Comparison of ENCODE assay signal across 9 cellular contexts in the genomic region with DNA sequence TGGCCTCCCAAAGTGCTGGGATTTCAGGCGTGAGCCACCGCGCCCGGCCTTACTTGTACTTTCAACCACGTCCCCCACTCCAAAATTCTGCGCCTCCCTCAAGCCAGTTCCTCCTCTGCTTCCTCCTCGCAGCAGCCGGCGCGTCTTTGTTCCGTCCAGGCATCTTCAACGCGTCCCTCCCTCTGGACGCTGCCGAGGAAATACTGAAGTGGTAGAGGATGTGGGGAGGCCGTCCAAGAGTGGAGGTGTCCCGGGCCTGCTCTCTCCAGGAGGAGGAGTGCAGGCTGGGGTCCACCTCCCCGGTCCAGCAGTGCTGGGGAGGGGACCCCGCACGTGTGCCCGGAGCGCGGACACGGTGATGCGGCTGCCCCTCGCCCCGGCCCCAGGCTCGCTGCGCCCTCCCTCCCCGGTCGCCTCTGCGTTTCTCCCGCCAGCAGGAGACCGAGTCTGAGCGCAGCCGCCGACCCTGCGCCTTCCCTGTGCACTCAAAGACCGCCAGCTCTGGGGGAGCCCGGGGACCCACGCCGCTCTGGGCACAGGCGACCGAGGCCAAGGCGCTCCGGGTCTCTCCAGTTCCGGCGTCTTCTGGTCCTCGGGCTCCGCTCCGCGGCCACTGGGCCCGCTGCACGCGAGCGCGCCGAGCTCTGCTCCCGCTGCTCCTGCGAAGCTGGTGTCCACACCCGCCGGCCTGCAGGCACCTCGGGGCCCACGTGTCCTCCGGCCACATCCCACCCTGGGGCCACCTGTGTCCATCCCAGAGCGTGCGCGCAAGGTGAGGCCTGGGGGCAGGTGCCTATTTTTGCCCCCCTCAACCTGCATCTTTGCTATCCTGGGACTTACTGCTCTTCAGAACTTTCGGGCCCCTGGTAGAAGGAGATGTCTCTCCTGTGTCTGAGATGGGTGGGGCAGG. TPM values are rescaled to one million over a fixed set of nuclear protein-coding genes. Genes with fewer than 3 reads are reported as not detected.
DNase-seq lines count a peak whose midpoint lies in the region; ATAC-seq, FAIRE-seq and TF ChIP-seq lines count a peak whose summit lies in the region.
"Had no signal": no experiment of that assay in that cellular context is flagged by ENCODE, and none has a peak within 500 bp of the region (broad histone marks: within the 10 kb centered on the region; RNA-seq: fewer than 3 reads in every experiment).

No MANE protein-coding gene starts in this region.

- peak overlapping the region; percentile 52 for H3K56ac ChIP-seq in H1 (replicated peaks; ENCODE audit: insufficient read length, low read depth, low read length)

- TF ChIP-seq EP300 in H1 (IDR thresholded peaks at IDR 0.05; ENCODE audit: borderline replicate concordance in 1 of 2, low read depth in 2 of 2, low read length in 2 of 2) = no peak

- H3K4me1 ChIP-seq in H1 (replicated peaks in 1 of 4; ENCODE audit: control insufficient read depth in 3 of 4, insufficient read depth in 4 of 4, low read length in 3 of 4) = peaks cover 0 to 3% (median 2%) of the 10 kb centered on the region in 4 experiments; a peak in 3 of 7 replicates

- CTCF ChIA-PET in H1 (lab: Charles Lee; ENCODE audit: partially characterized antibody) = interaction anchor here (0.6 to 2.1 kb wide), 7 partner anchors 12 to 91 kb away, joined by 3 to 10 read pairs (median 4); no protein-coding TSS in a partner anchor

- peak overlapping the region; percentile 2; the same call in 1 of the 2 replicates for H3K18ac ChIP-seq in H1 (ENCODE audit: extremely low read depth, low read length)

- no peak for ATAC-seq in GM18861 (IDR thresholded peaks at IDR 0.05; ENCODE audit: unreplicated experiment)
- ATAC-seq in GM19463 (IDR thresholded peaks at IDR 0.05; ENCODE audit: unreplicated experiment) = no peak

- peak overlapping the region; percentile 36 to 65 (median 46); a peak in 6 of 7 replicates for H3K9ac ChIP-seq in H1 (replicated peaks in 1 of 4; ENCODE audit: extremely low read depth in 1 of 4, low read depth in 3 of 4, low read length in 3 of 4)

- no peak overlapping the region for H2BK15ac ChIP-seq in H1 (ENCODE audit: low read length)

- H3K9me3 ChIP-seq in H1 (ENCODE audit: insufficient read depth in 2 of 2, low read depth in 1 of 2, low read length in 1 of 2) = no peaks in the 10 kb centered on the region

- no peaks in the 10 kb centered on the region for H3K36me3 ChIP-seq in GM06990 (ENCODE audit: control insufficient read depth, insufficient read depth, low read length)
- H3K36me3 ChIP-seq in H1 (ENCODE audit: control insufficient read depth in 2 of 4, insufficient read depth in 4 of 4, low read length in 3 of 4) = no peaks in the 10 kb centered on the region

- no peak overlapping the region for H3K27ac ChIP-seq in H1 (ENCODE audit: low read depth, low read length)

- TF ChIP-seq CTCF in GM06990 (IDR thresholded peaks at IDR 0.05; ENCODE audit: insufficient read depth, low read length, poor library complexity, severe bottlenecking) = peak; percentile 52
- TF ChIP-seq CTCF in H1 (IDR thresholded peaks at IDR 0.05; ENCODE audit: control extremely low read depth in 1 of 3, insufficient read depth in 1 of 3, low read depth in 1 of 3, low read length in 3 of 3) = peak; percentile 52 to 59 (median 54)

- H3K4me3 ChIP-seq in GM06990 (replicated peaks; ENCODE audit: low read depth, low read length) (no peak overlapping the region; the same call in 1 of the 2 replicates), H1 (ENCODE audit: extremely low read depth in 1 of 4, insufficient read depth in 2 of 4, low read depth in 3 of 4, low read length in 4 of 4) (peak overlapping the region; percentile 49 to 69 (median 62))

- H2BK5ac ChIP-seq in H1 (ENCODE audit: low read depth, low read length) = no peak overlapping the region

- peak; percentile 50 for DNase-seq in GM06990 (ENCODE audit: extremely low read depth, insufficient read length)
- DNase-seq in NCI-H1930 (lab: John Stamatoyannopoulos, UW) = peak; percentile 47 to 62
- DNase-seq in activated CD4-positive, alpha-beta T cell treated with anti-CD3 and anti-CD28 coated beads, Interleukin-2, amount 50 U/mL, for 24 hours (ENCODE audit: low read depth in 1 of 2, low spot score in 1 of 2) = peak; percentile 21 to 25
- DNase-seq in H1 (ENCODE audit: low read depth in 1 of 2, low spot score in 2 of 2) = peak; percentile 31 to 83
- DNase-seq in mesenteric fat pad (ENCODE audit: low spot score) = peak; percentile 89
- peak; percentile 48 to 50 for DNase-seq in stimulated activated CD8-positive, alpha-beta memory T cell treated with anti-CD3 and anti-CD28 coated beads, Interleukin-2, amount 100 ng/mL, for 48 hours (ENCODE audit: low read depth in 2 of 2)

- TF ChIP-seq RAD21 in H1 (IDR thresholded peaks at IDR 0.05 in 1 of 2, conservative IDR thresholded peaks at IDR 0.05 in 1 of 2; ENCODE audit: low read depth in 2 of 2, low read length in 2 of 2) = peak; percentile 59 to 75

- H4K20me1 ChIP-seq in H1 (replicated peaks in 1 of 2; ENCODE audit: control insufficient read depth in 1 of 2, insufficient read depth in 2 of 2, low read length in 2 of 2) = peaks cover 0 to 3% of the 10 kb centered on the region in 2 experiments

- FAIRE-seq in H1 (lab: Jason Lieb, UNC) = no peak
- FAIRE-seq: TTC549 had no signal

- H2BK120ac ChIP-seq in H1 (replicated peaks; ENCODE audit: low read depth, low read length) = no peak overlapping the region

- H3K4me2 ChIP-seq in H1 (ENCODE audit: insufficient read depth in 1 of 2, low read depth in 2 of 2, low read length in 2 of 2) = peak overlapping the region; percentile 69 to 89

- 4% methylated on average over 59 of the region's 69 CpGs; no CpG with 5 or more reads in 1 of the 2 experiments for WGBS in H1 (ENCODE audit: extremely low coverage in 1 of 2, insufficient coverage in 1 of 2, insufficient read length in 1 of 2, insufficient replicate concordance in 2 of 2, low coverage in 1 of 2, low lambda C conversion rate in 2 of 2, missing lambda C conversion rate in 1 of 2), 2 experiments

- no peak overlapping the region for H3K23ac ChIP-seq in H1 (ENCODE audit: insufficient read length)

- H3K79me1 ChIP-seq in H1 (ENCODE audit: low read depth, low read length) = no peaks in the 10 kb centered on the region

- peak overlapping the region; percentile 73 for H4K91ac ChIP-seq in H1 (replicated peaks; ENCODE audit: insufficient read length, low read length)

- peak overlapping the region; percentile 29 for H3K4ac ChIP-seq in H1 (replicated peaks; ENCODE audit: insufficient read length, low read depth, low read length)

- peaks cover 5% of the 10 kb centered on the region for H3K23me2 ChIP-seq in H1 (ENCODE audit: low read depth, low read length)

- POLR2A ChIA-PET in H1 (lab: Charles Lee; ENCODE audit: partially characterized antibody) = interaction anchor here (1.0 to 1.7 kb wide), 2 partner anchors 9 to 12 kb away, joined by 3 to 5 read pairs; no protein-coding TSS in a partner anchor

- H2BK20ac ChIP-seq in H1 (ENCODE audit: low read length) = no peak overlapping the region

- no peak overlapping the region for H4K5ac ChIP-seq in H1 (ENCODE audit: insufficient read length, low read depth, low read length)

- no peak overlapping the region for H2AK5ac ChIP-seq in H1 (ENCODE audit: low read depth, low read length)

- H2AFZ ChIP-seq in H1 (ENCODE audit: low read length) = peak overlapping the region; percentile 94

- H3K79me2 ChIP-seq in H1 (ENCODE audit: control insufficient read depth in 1 of 2, insufficient read depth in 2 of 2, low read length in 2 of 2) = no peaks in the 10 kb centered on the region

- H4K8ac ChIP-seq in H1 (ENCODE audit: extremely low read depth, insufficient read depth, low read length) = peak overlapping the region; percentile 89; the same call in 1 of the 2 replicates

- H3K27me3 ChIP-seq in GM06990 (replicated peaks; ENCODE audit: control insufficient read depth, insufficient read depth, low read length) = no peaks in the 10 kb centered on the region; the same call in 1 of the 2 replicates
- H3K27me3 ChIP-seq in H1 (replicated peaks in 1 of 4; ENCODE audit: control insufficient read depth in 3 of 4, extremely low read depth in 1 of 4, insufficient read depth in 3 of 4, low read length in 3 of 4) = peaks cover 6 to 33% (median 26%) of the 10 kb centered on the region in 4 experiments

- H3K14ac ChIP-seq in H1 (ENCODE audit: insufficient read length) = no peak overlapping the region

- H2BK12ac ChIP-seq in H1 (ENCODE audit: low read depth, low read length) = no peak overlapping the region; the same call in 1 of the 2 replicates

- TF ChIP-seq POLR2A in H1 (IDR thresholded peaks at IDR 0.05; ENCODE audit: control extremely low read depth in 1 of 2, low read depth in 2 of 2, low read length in 2 of 2) = no peak

RNA-seq across cellular contexts. Expression of gene OSBPL7, which starts 31.7 kb away (rescaled TPM):
- total RNA-seq in H1 (2021; fragmentation: NEBNext Ultra II Directional; extraction: Animal tissue kit (Norgen Biotek cat#: 25700)) = 8.9 and 9.6 TPM in 2 replicates
- polyA plus RNA-seq in H1 (2011; rRNA removed) = 7.2 and 10.0 TPM in 2 replicates
- 7.7 TPM for polyA plus RNA-seq in H1 (2011; cell fraction: cytosol; rRNA removed)
- 67.7 TPM for polyA plus RNA-seq in H1 (2011; cell fraction: nucleus; rRNA removed)
- polyA plus RNA-seq in H1 (2012, experiment 1 of 2) = 5.0 to 11.6 TPM (median 9.2 TPM) in 4 replicates
- polyA plus RNA-seq in H1 (2012, experiment 2 of 2) = 3.7 TPM
- polyA plus RNA-seq in H1 (2013, experiment 1 of 2) = 4.4 TPM
- polyA plus RNA-seq in H1 (2013, experiment 2 of 2) = 3.6 TPM
- 7.6 and 8.1 TPM in 2 replicates for polyA minus RNA-seq in H1 (2011; rRNA and poly(A)+ RNA removed)
- 7.0 TPM for polyA minus RNA-seq in H1 (2011; cell fraction: cytosol; rRNA and poly(A)+ RNA removed)
- polyA minus RNA-seq in H1 (2011; cell fraction: nucleus; rRNA and poly(A)+ RNA removed) = 13.4 TPM
- 5.1 TPM for total RNA-seq in mesenteric fat pad

RNA-seq across cellular contexts. Expression of gene MRPL10, which starts 41.5 kb away (rescaled TPM):
- 83.0 and 85.3 TPM in 2 replicates for total RNA-seq in H1 (2021; fragmentation: NEBNext Ultra II Directional; extraction: Animal tissue kit (Norgen Biotek cat#: 25700))
- 213 and 214 TPM in 2 replicates for polyA plus RNA-seq in H1 (2011; rRNA removed)
- polyA plus RNA-seq in H1 (2011; cell fraction: cytosol; rRNA removed) = 161 TPM
- polyA plus RNA-seq in H1 (2011; cell fraction: nucleus; rRNA removed) = 129 TPM
- polyA plus RNA-seq in H1 (2012, experiment 1 of 2) = 74.1 to 133 TPM (median 98.1 TPM) in 4 replicates
- polyA plus RNA-seq in H1 (2012, experiment 2 of 2) = 86.2 TPM
- 70.3 TPM for polyA plus RNA-seq in H1 (2013, experiment 1 of 2)
- 66.8 TPM for polyA plus RNA-seq in H1 (2013, experiment 2 of 2)
- 125 and 134 TPM in 2 replicates for polyA minus RNA-seq in H1 (2011; rRNA and poly(A)+ RNA removed)
- polyA minus RNA-seq in H1 (2011; cell fraction: cytosol; rRNA and poly(A)+ RNA removed) = 61.9 TPM
- polyA minus RNA-seq in H1 (2011; cell fraction: nucleus; rRNA and poly(A)+ RNA removed) = 71.9 TPM
- 33.5 TPM for total RNA-seq in mesenteric fat pad

RNA-seq across cellular contexts. Expression of gene LRRC46, which starts 41.6 kb away (rescaled TPM):
- 0.36 TPM in 1 of 2 replicates, not detected in the other for total RNA-seq in H1 (2021; fragmentation: NEBNext Ultra II Directional; extraction: Animal tissue kit (Norgen Biotek cat#: 25700))
- 0.16 and 0.18 TPM in 2 replicates for polyA plus RNA-seq in H1 (2011; rRNA removed)
- polyA plus RNA-seq in H1 (2011; cell fraction: cytosol; rRNA removed) = 0.25 TPM
- polyA plus RNA-seq in H1 (2011; cell fraction: nucleus; rRNA removed) = 0.07 TPM
- polyA plus RNA-seq in H1 (2012, experiment 1 of 2) = 0.36 to 0.72 TPM (median 0.59 TPM) in 4 replicates
- 0.41 TPM for polyA plus RNA-seq in H1 (2012, experiment 2 of 2)
- polyA plus RNA-seq in H1 (2013, experiment 1 of 2) = 0.30 TPM
- polyA plus RNA-seq in H1 (2013, experiment 2 of 2) = 0.26 TPM
- polyA minus RNA-seq in H1 (2011; rRNA and poly(A)+ RNA removed) = 0.17 and 0.25 TPM in 2 replicates
- polyA minus RNA-seq in H1 (2011; cell fraction: cytosol; rRNA and poly(A)+ RNA removed) = not detected
- polyA minus RNA-seq in H1 (2011; cell fraction: nucleus; rRNA and poly(A)+ RNA removed) = not detected
- not detected for total RNA-seq in mesenteric fat pad

RNA-seq across cellular contexts. Expression of gene SCRN2, which starts 51.2 kb away (rescaled TPM):
- 24.4 and 27.4 TPM in 2 replicates for total RNA-seq in H1 (2021; fragmentation: NEBNext Ultra II Directional; extraction: Animal tissue kit (Norgen Biotek cat#: 25700))
- 42.3 and 61.1 TPM in 2 replicates for polyA plus RNA-seq in H1 (2011; rRNA removed)
- 63.9 TPM for polyA plus RNA-seq in H1 (2011; cell fraction: cytosol; rRNA removed)
- polyA plus RNA-seq in H1 (2011; cell fraction: nucleus; rRNA removed) = 211 TPM
- polyA plus RNA-seq in H1 (2012, experiment 1 of 2) = 28.4 to 49.3 TPM (median 44.9 TPM) in 4 replicates
- polyA plus RNA-seq in H1 (2012, experiment 2 of 2) = 30.7 TPM
- 26.1 TPM for polyA plus RNA-seq in H1 (2013, experiment 1 of 2)
- polyA plus RNA-seq in H1 (2013, experiment 2 of 2) = 23.3 TPM
- polyA minus RNA-seq in H1 (2011; rRNA and poly(A)+ RNA removed) = 16.9 and 22.1 TPM in 2 replicates
- 18.7 TPM for polyA minus RNA-seq in H1 (2011; cell fraction: cytosol; rRNA and poly(A)+ RNA removed)
- polyA minus RNA-seq in H1 (2011; cell fraction: nucleus; rRNA and poly(A)+ RNA removed) = 50.1 TPM
- total RNA-seq in mesenteric fat pad = 70.6 TPM

RNA-seq across cellular contexts. Expression of gene TBX21, which starts 56.8 kb away (rescaled TPM):
- not detected in 2 replicates for total RNA-seq in H1 (2021; fragmentation: NEBNext Ultra II Directional; extraction: Animal tissue kit (Norgen Biotek cat#: 25700))
- 0.05 TPM in 1 of 2 replicates, not detected in the other for polyA plus RNA-seq in H1 (2011; rRNA removed)
- 0.04 TPM for polyA plus RNA-seq in H1 (2011; cell fraction: cytosol; rRNA removed)
- not detected for polyA plus RNA-seq in H1 (2011; cell fraction: nucleus; rRNA removed)
- not detected in 4 replicates for polyA plus RNA-seq in H1 (2012, experiment 1 of 2)
- not detected for polyA plus RNA-seq in H1 (2012, experiment 2 of 2)
- 0.02 TPM for polyA plus RNA-seq in H1 (2013, experiment 1 of 2)
- polyA plus RNA-seq in H1 (2013, experiment 2 of 2) = 0.02 TPM
- 0.05 TPM in 1 of 2 replicates, not detected in the other for polyA minus RNA-seq in H1 (2011; rRNA and poly(A)+ RNA removed)
- polyA minus RNA-seq in H1 (2011; cell fraction: cytosol; rRNA and poly(A)+ RNA removed) = not detected
- not detected for polyA minus RNA-seq in H1 (2011; cell fraction: nucleus; rRNA and poly(A)+ RNA removed)
- 0.35 TPM for total RNA-seq in mesenteric fat pad

Comparison
In these comparisons a context has a peak if more than half of its experiments do, and no peak if none do; other contexts are left out.
1. DNase-seq: peak in every context shown above with its lines; median percentile 89 in mesenteric fat pad; 57 in H1; 54 in NCI-H1930; 50 in GM06990; 49 in stimulated activated CD8-positive, alpha-beta memory T cell treated with anti-CD3 and anti-CD28 coated beads, Interleukin-2, amount 100 ng/mL, for 48 hours; 23 in activated CD4-positive, alpha-beta T cell treated with anti-CD3 and anti-CD28 coated beads, Interleukin-2, amount 50 U/mL, for 24 hours.